32 cellular contexts compared by ENCODE assay signal in genomic region chr17:56773124-56773523, GRCh38.
"Had no signal": no experiment of that assay in that cellular context is flagged by ENCODE, and none has a peak within 500 bp of the region (broad histone marks: within the 10 kb centered on the region; RNA-seq: fewer than 3 reads in every experiment).

No MANE protein-coding gene starts in this region.

- H3K4me1 Mint-ChIP-seq: activated CD4-positive, alpha-beta memory T cell treated with anti-CD3 and anti-CD28 coated beads, Interleukin-2, amount 10 ng/mL, durations not matched to agents 7 days and 5 days; activated naive CD8-positive, alpha-beta T cell treated with anti-CD3 and anti-CD28 coated beads, Interleukin-2, amount 10 ng/mL, durations not matched to agents 7 days and 5 days; brain; central memory CD8-positive, alpha-beta T cell; endodermal cell; WTC11 had no signal

- H3K27ac Mint-ChIP-seq: activated CD4-positive, alpha-beta memory T cell treated with anti-CD3 and anti-CD28 coated beads, Interleukin-2, amount 10 ng/mL, durations not matched to agents 7 days and 5 days; activated CD4-positive, alpha-beta T cell treated with anti-CD3 and anti-CD28 coated beads, Interleukin-2, amount 10 ng/mL, durations not matched to agents 7 days and 5 days; activated naive CD4-positive, alpha-beta T cell treated with anti-CD3 and anti-CD28 coated beads, Interleukin-2, amount 10 ng/mL, durations not matched to agents 7 days and 5 days; activated naive CD4-positive, alpha-beta T cell treated with anti-CD3 and anti-CD28 coated beads, Interleukin-2, amount 50 U/mL, for 72 hours; activated naive CD8-positive, alpha-beta T cell treated with anti-CD3 and anti-CD28 coated beads, Interleukin-2, amount 10 ng/mL, durations not matched to agents 7 days and 5 days; activated T-cell treated with anti-CD3 and anti-CD28 coated beads, Interleukin-2, amount 50 U/mL, for 24 hours; activated T-cell treated with anti-CD3 and anti-CD28 coated beads, Interleukin-2, amount 50 U/mL, for 72 hours; brain; dendritic cell treated with granulocyte-macrophage colony-stimulating factor and Interleukin-4, amounts not matched to agents 40 ng/mL and 50 ng/mL, for 4 days; endodermal cell; WTC11 had no signal

- DNase-seq: activated CD4-positive, alpha-beta memory T cell treated with anti-CD3 and anti-CD28 coated beads, Interleukin-2, amount 10 ng/mL, durations not matched to agents 7 days and 5 days; activated CD4-positive, alpha-beta T cell treated with anti-CD3 and anti-CD28 coated beads for 1 hour; activated CD4-positive, alpha-beta T cell treated with anti-CD3 and anti-CD28 coated beads for 4 hours; activated CD4-positive, alpha-beta T cell treated with anti-CD3 and anti-CD28 coated beads, Interleukin-2, amount 10 ng/mL, durations not matched to agents 7 days and 5 days; activated CD4-positive, alpha-beta T cell treated with anti-CD3 and anti-CD28 coated beads, Interleukin-2, amount 50 U/mL, for 4 hours; activated CD8-positive, alpha-beta memory T cell treated with anti-CD3 and anti-CD28 coated beads, Interleukin-2, amount 50 U/mL, for 48 hours; activated gamma-delta T cell; activated naive CD4-positive, alpha-beta T cell; activated naive CD4-positive, alpha-beta T cell treated with anti-CD3 and anti-CD28 coated beads, Interleukin-2, amount 10 ng/mL, durations not matched to agents 7 days and 5 days; activated naive CD8-positive, alpha-beta T cell treated with anti-CD3 and anti-CD28 coated beads, Interleukin-2, amount 10 ng/mL, durations not matched to agents 7 days and 5 days; activated T-cell treated with anti-CD3 and anti-CD28 coated beads for 4 hours; activated T-cell treated with anti-CD3 and anti-CD28 coated beads, Interleukin-2, amount 50 U/mL, for 24 hours; activated T-cell treated with anti-CD3 and anti-CD28 coated beads, Interleukin-2, amount 50 U/mL, for 72 hours; dorsolateral prefrontal cortex; effector memory CD4-positive, alpha-beta T cell; endodermal cell; foreskin keratinocyte; gastrocnemius medialis; glutamatergic neuron; heart left ventricle; T-helper 2 cell had no signal

- H3K4me3 Mint-ChIP-seq: activated CD4-positive, alpha-beta memory T cell treated with anti-CD3 and anti-CD28 coated beads, Interleukin-2, amount 10 ng/mL, durations not matched to agents 7 days and 5 days; activated CD4-positive, alpha-beta T cell treated with anti-CD3 and anti-CD28 coated beads, Interleukin-2, amount 10 ng/mL, durations not matched to agents 7 days and 5 days; activated naive CD4-positive, alpha-beta T cell treated with anti-CD3 and anti-CD28 coated beads, Interleukin-2, amount 10 ng/mL, durations not matched to agents 7 days and 5 days; activated naive CD8-positive, alpha-beta T cell treated with anti-CD3 and anti-CD28 coated beads, Interleukin-2, amount 10 ng/mL, durations not matched to agents 7 days and 5 days; activated T-cell treated with anti-CD3 and anti-CD28 coated beads, Interleukin-2, amount 50 U/mL, for 24 hours; activated T-cell treated with anti-CD3 and anti-CD28 coated beads, Interleukin-2, amount 50 U/mL, for 72 hours; brain; central memory CD8-positive, alpha-beta T cell; dendritic cell treated with granulocyte-macrophage colony-stimulating factor and Interleukin-4, amounts not matched to agents 40 ng/mL and 50 ng/mL, for 4 days; endodermal cell; WTC11 had no signal

- H3K36me3 Mint-ChIP-seq: activated naive CD4-positive, alpha-beta T cell treated with anti-CD3 and anti-CD28 coated beads, Interleukin-2, amount 10 ng/mL, durations not matched to agents 7 days and 5 days; activated naive CD4-positive, alpha-beta T cell treated with anti-CD3 and anti-CD28 coated beads, Interleukin-2, amount 50 U/mL, for 72 hours; activated naive CD8-positive, alpha-beta T cell treated with anti-CD3 and anti-CD28 coated beads, Interleukin-2, amount 10 ng/mL, durations not matched to agents 7 days and 5 days; brain; WTC11 had no signal

- H3K36me3 ChIP-seq: ascending aorta, breast epithelium, cardiac muscle cell, esophagus muscularis mucosa, gastrocnemius medialis, heart left ventricle had no signal

- H3K27ac ChIP-seq: ascending aorta, breast epithelium, cardiac muscle cell, coronary artery, dorsolateral prefrontal cortex, esophagus muscularis mucosa, foreskin keratinocyte, gastrocnemius medialis, heart left ventricle, VCaP had no signal

- H3K9me3 ChIP-seq: ascending aorta, breast epithelium, esophagus muscularis mucosa, gastrocnemius medialis, heart left ventricle had no signal

- H3K27me3 Mint-ChIP-seq: activated naive CD4-positive, alpha-beta T cell treated with anti-CD3 and anti-CD28 coated beads, Interleukin-2, amount 10 ng/mL, durations not matched to agents 7 days and 5 days; activated naive CD8-positive, alpha-beta T cell treated with anti-CD3 and anti-CD28 coated beads, Interleukin-2, amount 10 ng/mL, durations not matched to agents 7 days and 5 days; activated T-cell treated with anti-CD3 and anti-CD28 coated beads, Interleukin-2, amount 50 U/mL, for 24 hours; central memory CD8-positive, alpha-beta T cell had no signal

- ATAC-seq: activated naive CD4-positive, alpha-beta T cell treated with anti-CD3 and anti-CD28 coated beads, Interleukin-2, amount 50 U/mL, for 72 hours; activated T-cell treated with anti-CD3 and anti-CD28 coated beads, Interleukin-2, amount 50 U/mL, for 72 hours; foreskin keratinocyte; gastrocnemius medialis; heart left ventricle; WTC11 had no signal

- H3K4me3 ChIP-seq: ascending aorta, breast epithelium, cardiac muscle cell, coronary artery, dorsolateral prefrontal cortex, esophagus muscularis mucosa, gastrocnemius medialis, heart left ventricle had no signal

- H3K9me3 Mint-ChIP-seq: activated CD4-positive, alpha-beta memory T cell treated with anti-CD3 and anti-CD28 coated beads, Interleukin-2, amount 10 ng/mL, durations not matched to agents 7 days and 5 days; activated CD4-positive, alpha-beta T cell treated with anti-CD3 and anti-CD28 coated beads, Interleukin-2, amount 10 ng/mL, durations not matched to agents 7 days and 5 days; activated naive CD4-positive, alpha-beta T cell treated with anti-CD3 and anti-CD28 coated beads, Interleukin-2, amount 10 ng/mL, durations not matched to agents 7 days and 5 days; activated naive CD4-positive, alpha-beta T cell treated with anti-CD3 and anti-CD28 coated beads, Interleukin-2, amount 50 U/mL, for 72 hours; activated naive CD8-positive, alpha-beta T cell treated with anti-CD3 and anti-CD28 coated beads, Interleukin-2, amount 10 ng/mL, durations not matched to agents 7 days and 5 days; activated T-cell treated with anti-CD3 and anti-CD28 coated beads, Interleukin-2, amount 50 U/mL, for 24 hours; activated T-cell treated with anti-CD3 and anti-CD28 coated beads, Interleukin-2, amount 50 U/mL, for 72 hours; central memory CD8-positive, alpha-beta T cell; dendritic cell treated with granulocyte-macrophage colony-stimulating factor and Interleukin-4, amounts not matched to agents 40 ng/mL and 50 ng/mL, for 4 days; endodermal cell; WTC11 had no signal

- H3K27me3 ChIP-seq: ascending aorta, cardiac muscle cell had no signal

- H3K4me1 ChIP-seq: ascending aorta, breast epithelium, esophagus muscularis mucosa, foreskin keratinocyte had no signal
